8 cellular contexts compared by ENCODE assay signal in the genomic region with DNA sequence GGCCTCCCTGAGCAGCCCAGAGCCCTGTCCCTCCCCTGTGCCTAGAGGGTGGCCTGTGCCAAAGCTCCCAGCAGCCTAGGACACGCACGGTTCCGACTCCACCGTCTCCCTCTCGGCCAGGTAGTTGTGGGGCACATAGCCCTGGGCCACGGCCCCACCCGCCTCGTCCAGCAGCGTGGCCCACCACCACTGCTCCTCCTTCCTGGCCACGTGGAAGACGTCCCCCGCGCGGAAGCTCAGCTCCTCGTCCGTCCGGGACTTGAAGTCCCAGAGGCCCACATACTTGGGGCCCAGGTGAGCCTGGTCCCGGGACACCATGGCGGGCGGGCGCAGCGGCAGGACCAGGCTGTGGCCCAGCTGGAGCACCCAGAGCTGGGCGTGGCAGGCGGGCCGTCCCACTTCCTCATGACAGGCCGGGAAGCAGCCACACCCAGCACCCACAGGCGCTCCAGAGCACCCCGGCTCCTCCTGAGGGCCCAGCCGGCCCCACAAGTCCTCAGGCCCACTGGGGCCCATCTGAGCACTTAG. TPM values are rescaled to one million over a fixed set of nuclear protein-coding genes. Genes with fewer than 3 reads are reported as not detected.
DNase-seq lines count a peak whose midpoint lies in the region; ATAC-seq lines count a peak whose summit lies in the region.

Gene PTK6 (minus strand): TSS at position 380 of the 528 bp plus-strand sequence. CDS start 62 bp downstream, at position 318.

- no peaks in the 10 kb centered on the region for H3K36me3 ChIP-seq in NT2/D1 (ENCODE audit: insufficient read depth, insufficient read length, low read length)
- no peaks in the 10 kb centered on the region for H3K36me3 ChIP-seq in ectodermal cell (ENCODE audit: control insufficient read depth, insufficient read depth, low read length)
- no peaks in the 10 kb centered on the region for H3K36me3 ChIP-seq in neuronal stem cell (replicated peaks in 1 of 2; ENCODE audit: control insufficient read depth in 2 of 2, insufficient read depth in 2 of 2, low read length in 2 of 2)

- peak within 1 kb of the TSS; percentile 75 for H2BK5ac ChIP-seq in neuronal stem cell (ENCODE audit: low read length)

- peak; percentile 5 for ATAC-seq in GM21526 (IDR thresholded peaks at IDR 0.05; ENCODE audit: low FRiP score, unreplicated experiment)

- H3K4ac ChIP-seq in neuronal stem cell (ENCODE audit: low read length), result peak within 1 kb of the TSS; percentile 76

- H3K14ac ChIP-seq in neuronal stem cell (ENCODE audit: low read length), result no peak within 1 kb of the TSS

- no peak within 1 kb of the TSS for H2BK120ac ChIP-seq in neuronal stem cell (ENCODE audit: low read depth, low read length)

- no peak within 1 kb of the TSS for H4K91ac ChIP-seq in neuronal stem cell (ENCODE audit: low read depth, low read length, poor library complexity)

- H3K18ac ChIP-seq in neuronal stem cell (ENCODE audit: low read length), result peak within 1 kb of the TSS; percentile 90

- H4K8ac ChIP-seq in neuronal stem cell (ENCODE audit: low read depth, low read length), result peak within 1 kb of the TSS; percentile 43

- DNase-seq in CD1c-positive myeloid dendritic cell (ENCODE audit: extremely low spot score), result peak; percentile 85
- no peak for DNase-seq in NT2/D1 (ENCODE audit: low read depth, low spot score)
- no peak for DNase-seq in neuronal stem cell (ENCODE audit: low spot score)
- no peak for DNase-seq in NCI-H345 (lab: John Stamatoyannopoulos, UW)
- no peak for DNase-seq in NCI-H2029 (lab: John Stamatoyannopoulos, UW)
- no peak for DNase-seq in DMS79 treated with DMSO at 0.1 percent for 48 hours (lab: John Stamatoyannopoulos, UW)

- peaks cover 45% of the 10 kb centered on the region for H3K4me1 ChIP-seq in NT2/D1 (ENCODE audit: insufficient read depth, insufficient read length)
- no peaks in the 10 kb centered on the region for H3K4me1 ChIP-seq in ectodermal cell (ENCODE audit: control insufficient read depth, insufficient read depth, low read length)
- peaks cover 16 to 21% of the 10 kb centered on the region in 2 donors for H3K4me1 ChIP-seq in neuronal stem cell (ENCODE audit: control insufficient read depth in 2 of 2, insufficient read depth in 1 of 2, low read depth in 1 of 2, low read length in 2 of 2)

- H3K27me3 ChIP-seq in NT2/D1 (ENCODE audit: insufficient read depth, insufficient read length), result no peaks in the 10 kb centered on the region
- no peaks in the 10 kb centered on the region for H3K27me3 ChIP-seq in ectodermal cell (ENCODE audit: control insufficient read depth, insufficient read depth, low read length, poor library complexity, severe bottlenecking)
- peaks cover 0 to 18% (median 0%) of the 10 kb centered on the region in 3 experiments for H3K27me3 ChIP-seq in neuronal stem cell (ENCODE audit: control insufficient read depth in 3 of 3, insufficient read depth in 3 of 3, low read depth in 1 of 3, low read length in 3 of 3)

- H3K27ac ChIP-seq in ectodermal cell (ENCODE audit: insufficient read depth, low read depth, low read length, poor library complexity, severe bottlenecking) (no peak within 1 kb of the TSS), neuronal stem cell (replicated peaks; ENCODE audit: low read length) (no peak within 1 kb of the TSS)

- H3K4me3 ChIP-seq in NT2/D1 (ENCODE audit: insufficient read length, low read depth), result peak within 1 kb of the TSS; percentile 13
- H3K4me3 ChIP-seq in ectodermal cell (ENCODE audit: insufficient read depth, low read depth, low read length), result peak within 1 kb of the TSS; percentile 12
- H3K4me3 ChIP-seq in neuronal stem cell (ENCODE audit: low read length in 2 of 2), result peak within 1 kb of the TSS in 1 of 2 donors; percentile 27

- H3K79me1 ChIP-seq in neuronal stem cell (ENCODE audit: low read depth, low read length), result no peaks in the 10 kb centered on the region

- H3K4me2 ChIP-seq in neuronal stem cell (ENCODE audit: insufficient read depth, low read length, poor library complexity, severe bottlenecking), result peak within 1 kb of the TSS; percentile 45

- peak within 1 kb of the TSS; percentile 84 for H2AFZ ChIP-seq in neuronal stem cell (ENCODE audit: low read length)

- H2AK5ac ChIP-seq in neuronal stem cell (ENCODE audit: low read depth, low read length), result peak within 1 kb of the TSS; percentile 100

- H3K23ac ChIP-seq in neuronal stem cell (ENCODE audit: low read depth, low read length, poor library complexity), result peak within 1 kb of the TSS; percentile 80

- H3K9ac ChIP-seq in NT2/D1 (ENCODE audit: insufficient read length, low read depth) (peak within 1 kb of the TSS; percentile 72), neuronal stem cell (ENCODE audit: low read depth, low read length, poor library complexity) (peak within 1 kb of the TSS; percentile 81)

- whole genome bisulfite sequencing in ectodermal cell, 2 experiments, result 92 to 94% methylated on average over 29 of the region's 29 CpGs
- WGBS in neuronal stem cell (ENCODE audit: extremely low coverage in 2 of 2, insufficient read length in 2 of 2, insufficient replicate concordance in 1 of 2), 2 donors, result no CpG with 5 or more reads among the region's 29 CpGs

- H2BK15ac ChIP-seq in neuronal stem cell (ENCODE audit: low read length), result peak within 1 kb of the TSS; percentile 99

- H3K9me3 ChIP-seq in NT2/D1 (ENCODE audit: insufficient read depth, low read length) (no peaks in the 10 kb centered on the region), ectodermal cell (ENCODE audit: control insufficient read depth, low read length) (no peaks in the 10 kb centered on the region), neuronal stem cell (replicated peaks in 1 of 2; ENCODE audit: control insufficient read depth in 2 of 2, insufficient read depth in 1 of 2, low read depth in 1 of 2, low read length in 2 of 2) (peaks cover 0 to 1% of the 10 kb centered on the region in 2 donors)

- H2BK12ac ChIP-seq in neuronal stem cell (ENCODE audit: low read length), result peak within 1 kb of the TSS; percentile 100

RNA-seq across cellular contexts. Expression of gene PTK6, which starts in this region (rescaled TPM):
- not detected for polyA plus RNA-seq in ectodermal cell (2013, experiment 1 of 4)
- not detected for polyA plus RNA-seq in ectodermal cell (2013, experiment 2 of 4)
- not detected for polyA plus RNA-seq in ectodermal cell (2013, experiment 3 of 4)
- not detected for polyA plus RNA-seq in ectodermal cell (2013, experiment 4 of 4)
- polyA plus RNA-seq in neuronal stem cell (2013, experiment 1 of 2), result not detected
- polyA plus RNA-seq in neuronal stem cell (2013, experiment 2 of 2), result not detected
